In genomic region chr1:167121375-167122120, GRCh38 we compare ENCODE assay signal across 8 cellular contexts. TPM values are rescaled to one million over a fixed set of nuclear protein-coding genes. Genes with fewer than 3 reads are reported as not detected.
DNase-seq lines count a peak whose midpoint lies in the region; FAIRE-seq and TF ChIP-seq lines count a peak whose summit lies in the region.

No MANE protein-coding gene starts in this region.

- H3K36me3 Mint-ChIP-seq in activated CD4-positive, alpha-beta memory T cell treated with anti-CD3 and anti-CD28 coated beads for 36 hours, result no peaks in the 10 kb centered on the region

- no peaks in the 10 kb centered on the region for H3K9me3 ChIP-seq in endothelial cell of umbilical vein (replicated peaks; ENCODE audit: control insufficient read depth, insufficient read depth, low read length)

- POLR2A ChIA-PET in activated CD4-positive, alpha-beta memory T cell treated with anti-CD3 and anti-CD28 coated beads for 36 hours (lab: Charles Lee), result no interaction called here
- POLR2A ChIA-PET in endothelial cell of umbilical vein (lab: Charles Lee), result no interaction called here

- CTCF ChIA-PET in activated CD4-positive, alpha-beta memory T cell treated with anti-CD3 and anti-CD28 coated beads for 36 hours (lab: Charles Lee), result interaction anchor here (0.7 to 2.2 kb wide), 10 partner anchors 12 to 238 kb away, joined by 3 to 6 read pairs (median 3); partner anchors contain the start of gene POU2F1
- CTCF ChIA-PET in endothelial cell of umbilical vein (lab: Charles Lee), result no interaction called here

- no peak overlapping the region for H3K27ac Mint-ChIP-seq in activated CD4-positive, alpha-beta memory T cell treated with anti-CD3 and anti-CD28 coated beads for 36 hours

- no peaks in the 10 kb centered on the region for H3K27me3 Mint-ChIP-seq in activated CD4-positive, alpha-beta memory T cell treated with anti-CD3 and anti-CD28 coated beads for 36 hours

- intact Hi-C loops in activated CD4-positive, alpha-beta memory T cell treated with anti-CD3 and anti-CD28 coated beads for 36 hours (cut with micrococcal nuclease), result loop anchor here (5.0 kb wide), 4 partner anchors 34 to 421 kb away; partner anchors contain the start of gene POU2F1
- intact Hi-C loops in endothelial cell of umbilical vein (cut with micrococcal nuclease), result loop anchor here (5.0 kb wide), 1 partner anchor 54 kb away; no protein-coding TSS in a partner anchor

- H3K9me3 Mint-ChIP-seq in activated CD4-positive, alpha-beta memory T cell treated with anti-CD3 and anti-CD28 coated beads for 36 hours, result no peaks in the 10 kb centered on the region

- no peak for TF ChIP-seq CTCF in endothelial cell of umbilical vein (IDR thresholded peaks at IDR 0.05; ENCODE audit: extremely low read depth in 1 of 2, insufficient read depth in 1 of 2, low read depth in 1 of 2, low read length in 2 of 2)

- no peak for TF ChIP-seq POLR2A in endothelial cell of umbilical vein (IDR thresholded peaks at IDR 0.05; ENCODE audit: low read depth, low read length)

- H3K27ac ChIP-seq in endothelial cell of umbilical vein (ENCODE audit: insufficient read depth, low read depth, low read length), result no peak overlapping the region

- H3K36me3 ChIP-seq in endothelial cell of umbilical vein (ENCODE audit: control insufficient read depth in 2 of 2, extremely low read depth in 1 of 2, insufficient read depth in 2 of 2, low read length in 2 of 2), result no peaks in the 10 kb centered on the region

- no peaks in the 10 kb centered on the region for H3K4me1 ChIP-seq in endothelial cell of umbilical vein (ENCODE audit: control insufficient read depth, extremely low read depth, insufficient read depth, low read length)

- H3K4me1 Mint-ChIP-seq in activated CD4-positive, alpha-beta memory T cell treated with anti-CD3 and anti-CD28 coated beads for 36 hours (ENCODE audit: low read depth), result peaks cover 5% of the 10 kb centered on the region

- no peak overlapping the region for H3K4me2 ChIP-seq in endothelial cell of umbilical vein (ENCODE audit: insufficient read depth, low read length)

- dilution Hi-C loops in endothelial cell of umbilical vein (cut with MboI; ENCODE audit: extremely low pct_ligation_motif_present, low sequenced_read_pairs), result no loop called here

- no TSS peak for BruUV-seq in endothelial cell of umbilical vein (replicated peaks; lab: Mats Ljungman, UMichigan)

- H3K4me3 Mint-ChIP-seq in activated CD4-positive, alpha-beta memory T cell treated with anti-CD3 and anti-CD28 coated beads for 36 hours, result peak overlapping the region; percentile 74

- no peak for FAIRE-seq in endothelial cell of umbilical vein (lab: Jason Lieb, UNC)

- H3K9ac ChIP-seq in endothelial cell of umbilical vein (replicated peaks; ENCODE audit: extremely low read depth, insufficient read depth, low read length), result no peak overlapping the region

- peaks cover 5 to 9% of the 10 kb centered on the region in 2 experiments for H3K27me3 ChIP-seq in endothelial cell of umbilical vein (ENCODE audit: control insufficient read depth in 2 of 2, insufficient read depth in 2 of 2, low read length in 2 of 2)

- no peaks in the 10 kb centered on the region for H3K79me2 ChIP-seq in endothelial cell of umbilical vein (ENCODE audit: control insufficient read depth, insufficient read depth, low read length)

- H4K20me1 ChIP-seq in endothelial cell of umbilical vein (replicated peaks; ENCODE audit: control insufficient read depth, extremely low read depth, insufficient read depth, low read length), result no peaks in the 10 kb centered on the region

- H3K9me1 ChIP-seq in endothelial cell of umbilical vein (replicated peaks; ENCODE audit: control insufficient read depth, extremely low read depth, insufficient read depth, low read length), result no peaks in the 10 kb centered on the region

- peak overlapping the region; percentile 60 for H2AFZ ChIP-seq in endothelial cell of umbilical vein (ENCODE audit: low read depth, low read length)

- H3K4me3 ChIP-seq in endothelial cell of umbilical vein (replicated peaks in 1 of 3; ENCODE audit: insufficient read depth in 1 of 3, low read depth in 1 of 3, low read length in 3 of 3), result no peak overlapping the region

- DNase-seq in NCI-H1417 (lab: John Stamatoyannopoulos, UW) (peak; percentile 53 to 85 (median 77)), NCI-H1417 treated with DMSO at 0.1 percent for 48 hours (lab: John Stamatoyannopoulos, UW) (no peak), endothelial cell of umbilical vein (ENCODE audit: low read depth, low spot score) (peak; percentile 6), mucosa of gallbladder (ENCODE audit: low spot score) (peak; percentile 83), superior temporal gyrus (ENCODE audit: extremely low spot score) (peak; percentile 35), NCI-H187 treated with DMSO at 0.1 percent for 48 hours (lab: John Stamatoyannopoulos, UW) (no peak), HCEC 1CT (no peak)
- peak; percentile 51 for DNase-seq in activated CD4-positive, alpha-beta memory T cell treated with anti-CD3 and anti-CD28 coated beads for 36 hours

TF ChIP-seq in endothelial cell of umbilical vein, 7 proteins besides CTCF, POLR2A, EP300 and RAD21:
- TF ChIP-seq JUN (IDR thresholded peaks at IDR 0.05; ENCODE audit: borderline replicate concordance, insufficient read depth, insufficient read length, low read depth), result no peak
- TF ChIP-seq GATA2 (IDR thresholded peaks at IDR 0.05; ENCODE audit: insufficient read depth, insufficient read length, low read depth, low read length), result no peak
- TF ChIP-seq MYC (IDR thresholded peaks at IDR 0.05; ENCODE audit: low read depth, low read length), result no peak
- TF ChIP-seq EZH2 (IDR thresholded peaks at IDR 0.05; ENCODE audit: borderline replicate concordance, low read depth, low read length, severe bottlenecking), result no peak
- no peak for TF ChIP-seq FOS (IDR thresholded peaks at IDR 0.05; ENCODE audit: borderline replicate concordance, insufficient read depth, low read length)
- no peak for TF ChIP-seq MAX (IDR thresholded peaks at IDR 0.05; ENCODE audit: insufficient read depth, insufficient read length)
- TF ChIP-seq POLR2AphosphoS5 (IDR thresholded peaks at IDR 0.05; ENCODE audit: insufficient read depth, low read depth, low read length), result no peak

RNA-seq across cellular contexts. Expression of gene STYXL2, which starts 27.7 kb away (rescaled TPM):
- not detected for total RNA-seq in activated CD4-positive, alpha-beta memory T cell treated with anti-CD3 and anti-CD28 coated beads for 36 hours
- not detected in 2 replicates for total RNA-seq in endothelial cell of umbilical vein
- not detected in 2 replicates for polyA plus RNA-seq in endothelial cell of umbilical vein
- not detected in 2 replicates for polyA plus RNA-seq in endothelial cell of umbilical vein (2011; cell fraction: cytosol; rRNA removed)
- not detected in 2 replicates for polyA plus RNA-seq in endothelial cell of umbilical vein (2011; cell fraction: nucleus; rRNA removed)
- polyA plus RNA-seq in endothelial cell of umbilical vein (2012), result not detected in 2 replicates
- not detected in 2 replicates for polyA minus RNA-seq in endothelial cell of umbilical vein
- not detected for polyA minus RNA-seq in endothelial cell of umbilical vein (2011; cell fraction: cytosol; rRNA and poly(A)+ RNA removed)
- polyA minus RNA-seq in endothelial cell of umbilical vein (2011; cell fraction: nucleus; rRNA and poly(A)+ RNA removed), result not detected in 2 replicates
- total RNA-seq in mucosa of gallbladder, result 3.1 TPM

RNA-seq across cellular contexts. Expression of gene GPA33, which starts 31.4 kb away (rescaled TPM):
- 1 to 10 TPM; 1.8 to 1.9 TPM for total RNA-seq in activated CD4-positive, alpha-beta memory T cell treated with anti-CD3 and anti-CD28 coated beads for 36 hours
- not detected in 2 replicates for total RNA-seq in endothelial cell of umbilical vein
- polyA plus RNA-seq in endothelial cell of umbilical vein, result not detected in 2 replicates
- not detected in 2 replicates for polyA plus RNA-seq in endothelial cell of umbilical vein (2011; cell fraction: cytosol; rRNA removed)
- polyA plus RNA-seq in endothelial cell of umbilical vein (2011; cell fraction: nucleus; rRNA removed), result not detected in 2 replicates
- polyA plus RNA-seq in endothelial cell of umbilical vein (2012), result not detected in 2 replicates
- not detected in 2 replicates for polyA minus RNA-seq in endothelial cell of umbilical vein
- polyA minus RNA-seq in endothelial cell of umbilical vein (2011; cell fraction: cytosol; rRNA and poly(A)+ RNA removed), result not detected
- polyA minus RNA-seq in endothelial cell of umbilical vein (2011; cell fraction: nucleus; rRNA and poly(A)+ RNA removed), result not detected in 2 replicates
- total RNA-seq in mucosa of gallbladder, result 1.4 TPM

Comparison
In these comparisons a context has a peak if more than half of its experiments do, and no peak if none do; other contexts are left out.
1. DNase-seq: peak in NCI-H1417 (3 of 3), activated CD4-positive, alpha-beta memory T cell treated with anti-CD3 and anti-CD28 coated beads for 36 hours (single experiment), endothelial cell of umbilical vein (single experiment), mucosa of gallbladder (single experiment) and superior temporal gyrus (single experiment); none in NCI-H1417 treated with DMSO at 0.1 percent for 48 hours (single experiment), NCI-H187 treated with DMSO at 0.1 percent for 48 hours (single experiment) and HCEC 1CT (single experiment).